1 cellular context compared by ENCODE assay signal in the genomic region with DNA sequence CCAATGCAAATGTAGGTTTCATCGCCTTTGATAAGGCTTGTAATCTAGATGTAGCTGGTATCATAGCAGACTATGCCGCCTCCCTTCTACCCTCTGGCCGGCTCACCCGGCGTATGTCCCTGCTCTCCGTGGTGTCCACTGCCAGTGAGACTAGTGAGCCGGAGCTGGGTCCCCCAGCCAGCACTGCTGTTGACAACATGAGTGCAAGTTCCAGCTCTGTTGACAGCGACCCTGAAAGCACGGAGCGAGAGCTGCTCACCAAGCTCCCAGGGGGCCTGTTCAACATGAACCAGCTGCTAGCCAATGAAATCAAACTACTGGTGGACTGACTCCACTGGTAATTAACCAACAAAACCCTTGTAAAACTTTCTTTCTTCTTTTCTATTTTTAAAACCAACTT.
TF ChIP-seq lines count a peak whose summit lies in the region.

No MANE protein-coding gene starts in this region.

TF ChIP-seq in WTC11, 78 proteins besides CTCF, POLR2A, EP300 and RAD21 (continued from another document):
- TF ChIP-seq, protein P1, sequence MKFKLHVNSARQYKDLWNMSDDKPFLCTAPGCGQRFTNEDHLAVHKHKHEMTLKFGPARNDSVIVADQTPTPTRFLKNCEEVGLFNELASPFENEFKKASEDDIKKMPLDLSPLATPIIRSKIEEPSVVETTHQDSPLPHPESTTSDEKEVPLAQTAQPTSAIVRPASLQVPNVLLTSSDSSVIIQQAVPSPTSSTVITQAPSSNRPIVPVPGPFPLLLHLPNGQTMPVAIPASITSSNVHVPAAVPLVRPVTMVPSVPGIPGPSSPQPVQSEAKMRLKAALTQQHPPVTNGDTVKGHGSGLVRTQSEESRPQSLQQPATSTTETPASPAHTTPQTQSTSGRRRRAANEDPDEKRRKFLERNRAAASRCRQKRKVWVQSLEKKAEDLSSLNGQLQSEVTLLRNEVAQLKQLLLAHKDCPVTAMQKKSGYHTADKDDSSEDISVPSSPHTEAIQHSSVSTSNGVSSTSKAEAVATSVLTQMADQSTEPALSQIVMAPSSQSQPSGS (CRISPR knock-in tag; IDR thresholded peaks at IDR 0.05; ENCODE audit: borderline replicate concordance, low read depth): no peak
- TF ChIP-seq STAT6 (CRISPR knock-in tag; conservative IDR thresholded peaks at IDR 0.05; ENCODE audit: low read depth) (no peak), ATF6 (CRISPR knock-in tag; IDR thresholded peaks at IDR 0.05) (no peak), ZNF671 (CRISPR knock-in tag; IDR thresholded peaks at IDR 0.05) (no peak), PRDM15 (CRISPR knock-in tag; IDR thresholded peaks at IDR 0.05) (no peak), HMGXB4 (CRISPR knock-in tag; IDR thresholded peaks at IDR 0.05) (no peak), HMGA2 (CRISPR knock-in tag; IDR thresholded peaks at IDR 0.05) (no peak)
- TF ChIP-seq, protein P2, sequence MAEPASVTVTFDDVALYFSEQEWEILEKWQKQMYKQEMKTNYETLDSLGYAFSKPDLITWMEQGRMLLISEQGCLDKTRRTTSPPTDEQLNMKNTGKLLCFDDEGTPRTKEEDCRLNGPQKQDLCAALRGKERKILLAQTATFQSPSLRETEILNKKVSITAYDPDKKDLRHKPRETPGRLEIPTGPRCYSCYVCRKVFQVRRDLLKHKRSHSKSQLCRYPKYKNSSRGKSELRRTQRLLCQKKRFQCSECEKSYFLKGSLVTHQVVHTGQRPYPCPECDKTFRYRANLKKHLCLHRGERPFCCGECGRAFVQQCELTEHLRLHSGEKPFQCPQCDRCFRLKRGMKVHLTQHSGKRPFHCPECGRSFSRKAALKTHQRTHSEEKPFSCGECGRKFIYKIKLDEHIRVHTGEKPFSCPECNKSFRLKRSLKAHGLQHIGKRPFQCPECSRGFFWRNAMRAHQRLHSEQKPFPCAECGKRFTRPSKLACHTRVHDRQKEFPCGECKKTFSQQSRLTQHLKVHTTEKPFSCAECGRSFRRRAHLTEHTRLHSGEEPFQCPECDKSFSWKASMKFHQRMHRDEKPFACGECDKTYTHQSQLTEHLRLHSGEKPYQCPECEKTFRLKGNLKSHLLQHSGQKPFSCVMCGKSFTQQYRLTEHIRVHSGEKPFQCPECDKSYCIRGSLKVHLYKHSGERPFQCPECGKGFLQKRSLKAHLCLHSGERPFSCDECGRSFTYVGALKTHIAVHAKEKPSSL (CRISPR knock-in tag; conservative IDR thresholded peaks at IDR 0.05): no peak
